ENCODE assay signal across 1 cellular context in genomic region chr21:42734323-42734971, GRCh38.
TF ChIP-seq lines count a peak whose summit lies in the region.

No MANE protein-coding gene starts in this region.

TF ChIP-seq in HepG2, 621 proteins besides CTCF, POLR2A, EP300 and RAD21 (continued from another document and continues in another):
- TF ChIP-seq, protein P1, sequence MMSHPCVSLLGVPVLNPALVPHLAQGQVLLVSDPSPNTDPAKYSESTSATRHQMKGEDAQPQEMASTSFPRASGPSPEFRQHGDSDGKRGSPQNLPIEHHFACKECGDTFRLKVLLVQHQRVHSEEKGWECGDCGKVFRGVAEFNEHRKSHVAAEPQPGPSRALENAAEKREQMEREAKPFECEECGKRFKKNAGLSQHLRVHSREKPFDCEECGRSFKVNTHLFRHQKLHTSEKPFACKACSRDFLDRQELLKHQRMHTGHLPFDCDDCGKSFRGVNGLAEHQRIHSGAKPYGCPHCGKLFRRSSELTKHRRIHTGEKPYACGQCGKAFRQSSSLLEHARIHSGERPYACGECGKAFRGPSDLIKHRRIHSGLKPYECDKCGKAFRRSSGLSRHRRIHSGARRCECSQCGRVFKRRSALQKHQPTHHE (CRISPR knock-in tag; IDR thresholded peaks at IDR 0.05; ENCODE audit: borderline replicate concordance), result no peak
- TF ChIP-seq CREB3 (CRISPR knock-in tag; IDR thresholded peaks at IDR 0.05) (no peak), CENPX (CRISPR knock-in tag; IDR thresholded peaks at IDR 0.05) (no peak), ZNF329 (CRISPR knock-in tag; IDR thresholded peaks at IDR 0.05; ENCODE audit: low read depth) (no peak), MAZ (IDR thresholded peaks at IDR 0.05; ENCODE audit: borderline replicate concordance, low read depth, low read length) (no peak), MAZ (CRISPR knock-in tag; IDR thresholded peaks at IDR 0.05; ENCODE audit: low read depth) (no peak), ZFAT (CRISPR knock-in tag; conservative IDR thresholded peaks at IDR 0.05) (no peak), NFYB (CRISPR knock-in tag; IDR thresholded peaks at IDR 0.05) (no peak), ZBTB42 (CRISPR knock-in tag; IDR thresholded peaks at IDR 0.05) (no peak), TAF1 (CRISPR knock-in tag; IDR thresholded peaks at IDR 0.05) (no peak), ZNF598 (CRISPR knock-in tag; IDR thresholded peaks at IDR 0.05; ENCODE audit: borderline replicate concordance) (no peak), MZF1 (CRISPR knock-in tag; IDR thresholded peaks at IDR 0.05; ENCODE audit: borderline replicate concordance) (no peak), HNF4A (CRISPR knock-in tag; IDR thresholded peaks at IDR 0.05) (peak; percentile 61), ZNF883 (CRISPR knock-in tag; IDR thresholded peaks at IDR 0.05; ENCODE audit: not compliant biosample characterization) (no peak), ZNF75D (CRISPR knock-in tag; IDR thresholded peaks at IDR 0.05; ENCODE audit: borderline replicate concordance) (no peak), POGK (CRISPR knock-in tag; conservative IDR thresholded peaks at IDR 0.05) (peak; percentile 46; the same call in 1 of the 2 replicates), NPAS2 (CRISPR knock-in tag; IDR thresholded peaks at IDR 0.05; ENCODE audit: borderline replicate concordance) (no peak), ZNF260 (CRISPR knock-in tag; IDR thresholded peaks at IDR 0.05; ENCODE audit: borderline replicate concordance, low read depth) (no peak), MAFF (IDR thresholded peaks at IDR 0.05; ENCODE audit: low read depth, low read length) (no peak; the same call in 1 of the 2 replicates), PCBP2 (optimal IDR thresholded peaks at IDR 0.05; ENCODE audit: low read depth, low read length, poor library complexity, severe bottlenecking) (no peak), JARID2 (CRISPR knock-in tag; IDR thresholded peaks at IDR 0.05; ENCODE audit: insufficient replicate concordance) (no peak), HOXA7 (CRISPR knock-in tag; IDR thresholded peaks at IDR 0.05) (no peak), ARID3A (IDR thresholded peaks at IDR 0.05; ENCODE audit: low read depth, low read length) (peak; percentile 92), NFE2L1 (CRISPR knock-in tag; IDR thresholded peaks at IDR 0.05; ENCODE audit: borderline replicate concordance) (no peak), GPN1 (CRISPR knock-in tag; IDR thresholded peaks at IDR 0.05; ENCODE audit: borderline replicate concordance) (no peak), ZNF430 (CRISPR knock-in tag; IDR thresholded peaks at IDR 0.05) (0 out of 2 replicates have a peak, but pooled peaks have one; percentile 54), ZNF317 (CRISPR knock-in tag; IDR thresholded peaks at IDR 0.05) (no peak), U2AF1 (optimal IDR thresholded peaks at IDR 0.05; ENCODE audit: low read depth, low read length) (no peak), MATR3 (CRISPR knock-in tag; IDR thresholded peaks at IDR 0.05) (no peak), MBNL3 (CRISPR knock-in tag; conservative IDR thresholded peaks at IDR 0.05) (no peak), KDM6A (CRISPR knock-in tag; IDR thresholded peaks at IDR 0.05; ENCODE audit: low read depth) (no peak; the same call in 1 of the 2 replicates), ZEB1 (IDR thresholded peaks at IDR 0.05; ENCODE audit: insufficient replicate concordance, low read depth) (peak; percentile 83), HHEX (CRISPR knock-in tag; IDR thresholded peaks at IDR 0.05) (no peak), JUNB (CRISPR knock-in tag; IDR thresholded peaks at IDR 0.05; ENCODE audit: borderline replicate concordance) (no peak), ZKSCAN5 (CRISPR knock-in tag; IDR thresholded peaks at IDR 0.05) (no peak), ZNF513 (CRISPR knock-in tag; conservative IDR thresholded peaks at IDR 0.05) (no peak), ZNF431 (CRISPR knock-in tag; IDR thresholded peaks at IDR 0.05; ENCODE audit: borderline replicate concordance, low read depth) (no peak), KAT2B (IDR thresholded peaks at IDR 0.05; ENCODE audit: borderline replicate concordance, low read depth, low read length) (0 out of 2 replicates have a peak, but pooled peaks have one; percentile 19), MIER2 (CRISPR knock-in tag; IDR thresholded peaks at IDR 0.05) (no peak), CREM (IDR thresholded peaks at IDR 0.05) (peak; percentile 85), CREM (CRISPR knock-in tag; IDR thresholded peaks at IDR 0.05) (no peak), SMYD3 (CRISPR knock-in tag; IDR thresholded peaks at IDR 0.05) (0 out of 2 replicates have a peak, but pooled peaks have one; percentile 51), HES4 (CRISPR knock-in tag; IDR thresholded peaks at IDR 0.05; ENCODE audit: borderline replicate concordance) (no peak), ETV6 (CRISPR knock-in tag; conservative IDR thresholded peaks at IDR 0.05) (no peak), XBP1 (CRISPR knock-in tag; IDR thresholded peaks at IDR 0.05) (no peak), ZNF749 (CRISPR knock-in tag; IDR thresholded peaks at IDR 0.05; ENCODE audit: borderline replicate concordance) (no peak), ZNF282 (IDR thresholded peaks at IDR 0.05; ENCODE audit: partially characterized antibody) (no peak)
- TF ChIP-seq, protein P2, sequence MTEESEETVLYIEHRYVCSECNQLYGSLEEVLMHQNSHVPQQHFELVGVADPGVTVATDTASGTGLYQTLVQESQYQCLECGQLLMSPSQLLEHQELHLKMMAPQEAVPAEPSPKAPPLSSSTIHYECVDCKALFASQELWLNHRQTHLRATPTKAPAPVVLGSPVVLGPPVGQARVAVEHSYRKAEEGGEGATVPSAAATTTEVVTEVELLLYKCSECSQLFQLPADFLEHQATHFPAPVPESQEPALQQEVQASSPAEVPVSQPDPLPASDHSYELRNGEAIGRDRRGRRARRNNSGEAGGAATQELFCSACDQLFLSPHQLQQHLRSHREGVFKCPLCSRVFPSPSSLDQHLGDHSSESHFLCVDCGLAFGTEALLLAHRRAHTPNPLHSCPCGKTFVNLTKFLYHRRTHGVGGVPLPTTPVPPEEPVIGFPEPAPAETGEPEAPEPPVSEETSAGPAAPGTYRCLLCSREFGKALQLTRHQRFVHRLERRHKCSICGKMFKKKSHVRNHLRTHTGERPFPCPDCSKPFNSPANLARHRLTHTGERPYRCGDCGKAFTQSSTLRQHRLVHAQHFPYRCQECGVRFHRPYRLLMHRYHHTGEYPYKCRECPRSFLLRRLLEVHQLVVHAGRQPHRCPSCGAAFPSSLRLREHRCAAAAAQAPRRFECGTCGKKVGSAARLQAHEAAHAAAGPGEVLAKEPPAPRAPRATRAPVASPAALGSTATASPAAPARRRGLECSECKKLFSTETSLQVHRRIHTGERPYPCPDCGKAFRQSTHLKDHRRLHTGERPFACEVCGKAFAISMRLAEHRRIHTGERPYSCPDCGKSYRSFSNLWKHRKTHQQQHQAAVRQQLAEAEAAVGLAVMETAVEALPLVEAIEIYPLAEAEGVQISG (CRISPR knock-in tag; IDR thresholded peaks at IDR 0.05), result no peak
- TF ChIP-seq, protein P3, sequence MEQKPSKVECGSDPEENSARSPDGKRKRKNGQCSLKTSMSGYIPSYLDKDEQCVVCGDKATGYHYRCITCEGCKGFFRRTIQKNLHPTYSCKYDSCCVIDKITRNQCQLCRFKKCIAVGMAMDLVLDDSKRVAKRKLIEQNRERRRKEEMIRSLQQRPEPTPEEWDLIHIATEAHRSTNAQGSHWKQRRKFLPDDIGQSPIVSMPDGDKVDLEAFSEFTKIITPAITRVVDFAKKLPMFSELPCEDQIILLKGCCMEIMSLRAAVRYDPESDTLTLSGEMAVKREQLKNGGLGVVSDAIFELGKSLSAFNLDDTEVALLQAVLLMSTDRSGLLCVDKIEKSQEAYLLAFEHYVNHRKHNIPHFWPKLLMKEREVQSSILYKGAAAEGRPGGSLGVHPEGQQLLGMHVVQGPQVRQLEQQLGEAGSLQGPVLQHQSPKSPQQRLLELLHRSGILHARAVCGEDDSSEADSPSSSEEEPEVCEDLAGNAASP (CRISPR knock-in tag; IDR thresholded peaks at IDR 0.05; ENCODE audit: borderline replicate concordance), result peak; percentile 80; the same call in 1 of the 2 replicates
- TF ChIP-seq, protein P4, sequence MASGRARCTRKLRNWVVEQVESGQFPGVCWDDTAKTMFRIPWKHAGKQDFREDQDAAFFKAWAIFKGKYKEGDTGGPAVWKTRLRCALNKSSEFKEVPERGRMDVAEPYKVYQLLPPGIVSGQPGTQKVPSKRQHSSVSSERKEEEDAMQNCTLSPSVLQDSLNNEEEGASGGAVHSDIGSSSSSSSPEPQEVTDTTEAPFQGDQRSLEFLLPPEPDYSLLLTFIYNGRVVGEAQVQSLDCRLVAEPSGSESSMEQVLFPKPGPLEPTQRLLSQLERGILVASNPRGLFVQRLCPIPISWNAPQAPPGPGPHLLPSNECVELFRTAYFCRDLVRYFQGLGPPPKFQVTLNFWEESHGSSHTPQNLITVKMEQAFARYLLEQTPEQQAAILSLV (CRISPR knock-in tag; IDR thresholded peaks at IDR 0.05; ENCODE audit: borderline replicate concordance), result no peak
- TF ChIP-seq, protein P5, sequence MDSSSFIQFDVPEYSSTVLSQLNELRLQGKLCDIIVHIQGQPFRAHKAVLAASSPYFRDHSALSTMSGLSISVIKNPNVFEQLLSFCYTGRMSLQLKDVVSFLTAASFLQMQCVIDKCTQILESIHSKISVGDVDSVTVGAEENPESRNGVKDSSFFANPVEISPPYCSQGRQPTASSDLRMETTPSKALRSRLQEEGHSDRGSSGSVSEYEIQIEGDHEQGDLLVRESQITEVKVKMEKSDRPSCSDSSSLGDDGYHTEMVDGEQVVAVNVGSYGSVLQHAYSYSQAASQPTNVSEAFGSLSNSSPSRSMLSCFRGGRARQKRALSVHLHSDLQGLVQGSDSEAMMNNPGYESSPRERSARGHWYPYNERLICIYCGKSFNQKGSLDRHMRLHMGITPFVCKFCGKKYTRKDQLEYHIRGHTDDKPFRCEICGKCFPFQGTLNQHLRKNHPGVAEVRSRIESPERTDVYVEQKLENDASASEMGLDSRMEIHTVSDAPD (CRISPR knock-in tag; IDR thresholded peaks at IDR 0.05), result no peak
- TF ChIP-seq, protein P6, sequence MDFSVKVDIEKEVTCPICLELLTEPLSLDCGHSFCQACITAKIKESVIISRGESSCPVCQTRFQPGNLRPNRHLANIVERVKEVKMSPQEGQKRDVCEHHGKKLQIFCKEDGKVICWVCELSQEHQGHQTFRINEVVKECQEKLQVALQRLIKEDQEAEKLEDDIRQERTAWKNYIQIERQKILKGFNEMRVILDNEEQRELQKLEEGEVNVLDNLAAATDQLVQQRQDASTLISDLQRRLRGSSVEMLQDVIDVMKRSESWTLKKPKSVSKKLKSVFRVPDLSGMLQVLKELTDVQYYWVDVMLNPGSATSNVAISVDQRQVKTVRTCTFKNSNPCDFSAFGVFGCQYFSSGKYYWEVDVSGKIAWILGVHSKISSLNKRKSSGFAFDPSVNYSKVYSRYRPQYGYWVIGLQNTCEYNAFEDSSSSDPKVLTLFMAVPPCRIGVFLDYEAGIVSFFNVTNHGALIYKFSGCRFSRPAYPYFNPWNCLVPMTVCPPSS (IDR thresholded peaks at IDR 0.05), result no peak
- TF ChIP-seq, protein P7, sequence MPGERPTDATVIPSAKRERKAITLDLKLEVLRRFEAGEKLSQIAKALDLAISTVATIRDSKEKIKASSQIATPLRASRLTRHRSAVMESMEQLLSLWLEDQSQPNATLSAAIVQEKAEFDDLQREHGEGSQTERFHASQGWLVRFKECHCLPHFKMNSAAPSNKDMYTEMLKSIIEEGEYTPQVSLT (CRISPR knock-in tag; IDR thresholded peaks at IDR 0.05; ENCODE audit: borderline replicate concordance, low read depth), result no peak
